10 cellular contexts compared by ENCODE assay signal in genomic region chr20:45918182-45918737, GRCh38. TPM values are rescaled to one million over a fixed set of nuclear protein-coding genes. Genes with fewer than 3 reads are reported as not detected.
A peak's percentile ranks its signal among the peaks of the same experiment; 100 is the strongest.
DNase-seq lines count a peak whose midpoint lies in the region; TF ChIP-seq lines count a peak whose summit lies in the region.
"Had no signal": no experiment of that assay in that cellular context is flagged by ENCODE, and none has a peak within 500 bp of the region (broad histone marks: within the 10 kb centered on the region; RNA-seq: fewer than 3 reads in every experiment).

No MANE protein-coding gene starts in this region.

- no peak for TF ChIP-seq RAD21 in liver (IDR thresholded peaks at IDR 0.05)

- H3K4me3 ChIP-seq in colonic mucosa (no peak overlapping the region), liver (ENCODE audit: low read depth in 1 of 3, low read length in 3 of 3) (no peak overlapping the region), tibial nerve (no peak overlapping the region)

- TF ChIP-seq CTCF in colonic mucosa (IDR thresholded peaks at IDR 0.05) (no peak), liver (IDR thresholded peaks at IDR 0.05; ENCODE audit: low read depth, low read length, missing input control) (no peak), tibial nerve (IDR thresholded peaks at IDR 0.05) (no peak)

- TF ChIP-seq POLR2A in tibial nerve (IDR thresholded peaks at IDR 0.05): no peak

- H3K27ac ChIP-seq in colonic mucosa (peak overlapping the region; percentile 75), liver (ENCODE audit: low read depth in 1 of 2, low read length in 2 of 2) (peak overlapping the region; percentile 54 to 64), tibial nerve (peak overlapping the region; percentile 42 to 90 (median 76))

- DNase-seq in colonic mucosa: no peak
- DNase-seq in tibial nerve (ENCODE audit: low spot score in 2 of 2): no peak
- DNase-seq in activated effector memory CD4-positive, alpha-beta T cell treated with Interleukin-2 at 50 U/mL for 16 hours: no peak
- DNase-seq in DMS 273 (lab: John Stamatoyannopoulos, UW; ENCODE audit: unreplicated experiment): no peak
- DNase-seq: activated CD4-positive, CD25-positive, alpha-beta regulatory T cell treated with anti-CD3 and anti-CD28 coated beads, Interleukin-2, amount 50 U/mL, for 72 hours; activated naive CD8-positive, alpha-beta T cell treated with anti-CD3 and anti-CD28 coated beads for 36 hours; DMS153; GOT3; NCI-H1436 had no signal

- intact Hi-C loops in colonic mucosa (cut with DNase I): no loop called here

- H3K4me1 ChIP-seq in colonic mucosa (no peaks in the 10 kb centered on the region), liver (ENCODE audit: control insufficient read depth in 4 of 4, insufficient read depth in 4 of 4, low read length in 3 of 4) (peaks cover 0 to 16% (median 2%) of the 10 kb centered on the region in 4 donors), tibial nerve (peaks cover 0 to 38% (median 18%) of the 10 kb centered on the region in 4 donors)

- H3K9ac ChIP-seq in colonic mucosa (ENCODE audit: low read depth in 2 of 2, low read length in 2 of 2): peak overlapping the region in 1 of 2 donors; percentile 51
- H3K9ac ChIP-seq in liver (ENCODE audit: low read depth in 1 of 2, low read length in 2 of 2): no peak overlapping the region

- H3K27me3 ChIP-seq in colonic mucosa (no peaks in the 10 kb centered on the region), liver (ENCODE audit: control insufficient read depth in 4 of 4, insufficient read depth in 4 of 4, low read length in 3 of 4) (no peaks in the 10 kb centered on the region), tibial nerve (no peaks in the 10 kb centered on the region)

- no peak for TF ChIP-seq EP300 in tibial nerve (IDR thresholded peaks at IDR 0.05)

- WGBS in liver: 76% methylated on average over 5 of the region's 5 CpGs
- WGBS in tibial nerve, 2 donors: 57 to 65% methylated on average over 5 of the region's 5 CpGs

- H3K9me3 ChIP-seq in colonic mucosa: no peaks in the 10 kb centered on the region
- no peaks in the 10 kb centered on the region for H3K9me3 ChIP-seq in liver (ENCODE audit: control insufficient read depth in 4 of 4, low read length in 3 of 4)
- no peaks in the 10 kb centered on the region for H3K9me3 ChIP-seq in tibial nerve

- H3K36me3 ChIP-seq in colonic mucosa (no peaks in the 10 kb centered on the region), liver (ENCODE audit: control insufficient read depth in 4 of 4, insufficient read depth in 3 of 4, low read depth in 1 of 4, low read length in 3 of 4) (no peaks in the 10 kb centered on the region), tibial nerve (no peaks in the 10 kb centered on the region)

TF ChIP-seq in liver, 16 proteins besides CTCF, POLR2A, EP300 and RAD21:
- TF ChIP-seq RXRA (IDR thresholded peaks at IDR 0.05) (peak in 1 of 2 donors; percentile 7), EGR1 (IDR thresholded peaks at IDR 0.05; ENCODE audit: low read depth in 2 of 2) (no peak), HNF4G (IDR thresholded peaks at IDR 0.05) (no peak), SP1 (IDR thresholded peaks at IDR 0.05) (peak; percentile 47), MAX (IDR thresholded peaks at IDR 0.05) (peak; percentile 25), ATF3 (IDR thresholded peaks at IDR 0.05) (no peak), ZBTB33 (IDR thresholded peaks at IDR 0.05) (no peak), NR2F2 (IDR thresholded peaks at IDR 0.05) (peak; percentile 86), JUND (IDR thresholded peaks at IDR 0.05) (no peak), FOXA1 (IDR thresholded peaks at IDR 0.05) (no peak), HNF4A (conservative IDR thresholded peaks at IDR 0.05) (no peak), GABPA (IDR thresholded peaks at IDR 0.05 in 1 of 2, conservative IDR thresholded peaks at IDR 0.05 in 1 of 2) (no peak), TAF1 (conservative IDR thresholded peaks at IDR 0.05) (no peak)
TF ChIP-seq in liver: peak in this region for 4.

RNA-seq across cellular contexts. Expression of gene PLTP, which starts 6.3 kb away (rescaled TPM):
- total RNA-seq in colonic mucosa: 10 to 100 TPM; 17.4 to 36.2 TPM
- 10 to 100 TPM; 66.5 to 69.5 TPM for total RNA-seq in liver
- polyA plus RNA-seq in liver: 10 to 100 TPM; 22.5 to 54.9 TPM
- total RNA-seq in tibial nerve: 100 to 1,000 TPM in 3 of 4 donors, 10 to 100 TPM in 1; 74.7 to 713 (median 134) TPM

RNA-seq across cellular contexts. Expression of gene PCIF1, which starts 16.2 kb away (rescaled TPM):
- total RNA-seq in colonic mucosa (10 to 100 TPM; 28.9 to 33.6 TPM), liver (10 to 100 TPM; 11.5 TPM), tibial nerve (10 to 100 TPM; 52.2 to 59.0 (median 53.0) TPM)
- polyA plus RNA-seq in liver: 10 to 100 TPM in 1 of 2 donors, 1 to 10 TPM in 1; 9.2 to 12.4 TPM

RNA-seq across cellular contexts. Expression of gene CTSA, which starts 27.1 kb away (rescaled TPM):
- 100 to 1,000 TPM; 273 to 366 TPM for total RNA-seq in colonic mucosa
- 10 to 100 TPM; 45.6 to 48.1 TPM for total RNA-seq in liver
- 100 to 1,000 TPM; 105 to 151 TPM for polyA plus RNA-seq in liver
- 10 to 100 TPM; 50.4 to 87.3 (median 71.7) TPM for total RNA-seq in tibial nerve

RNA-seq across cellular contexts. Expression of gene NEURL2, which starts 27.3 kb away (rescaled TPM):
- total RNA-seq in colonic mucosa (1 to 10 TPM; 3.5 to 4.0 TPM), liver (10 to 100 TPM in 1 of 2 donors, 1 to 10 TPM in 1; 4.1 to 14.5 TPM), tibial nerve (10 to 100 TPM in 3 of 4 donors, 1 to 10 TPM in 1; 7.7 to 42.9 (median 15.6) TPM)
- polyA plus RNA-seq in liver: 1 to 10 TPM; 3.7 to 6.2 TPM

RNA-seq across cellular contexts. Expression of gene SPATA25, which starts 30.8 kb away (rescaled TPM):
- 1 to 10 TPM; 1.5 TPM for total RNA-seq in colonic mucosa
- total RNA-seq in liver: 1 to 10 TPM; 1.6 to 7.6 TPM
- polyA plus RNA-seq in liver: under 1 TPM; 0.43 to 0.80 TPM
- 10 to 100 TPM in 1 of 4 donors, 1 to 10 TPM in 3; 2.6 to 18.3 (median 7.9) TPM for total RNA-seq in tibial nerve
